8 cellular contexts compared by ENCODE assay signal in the genomic region with DNA sequence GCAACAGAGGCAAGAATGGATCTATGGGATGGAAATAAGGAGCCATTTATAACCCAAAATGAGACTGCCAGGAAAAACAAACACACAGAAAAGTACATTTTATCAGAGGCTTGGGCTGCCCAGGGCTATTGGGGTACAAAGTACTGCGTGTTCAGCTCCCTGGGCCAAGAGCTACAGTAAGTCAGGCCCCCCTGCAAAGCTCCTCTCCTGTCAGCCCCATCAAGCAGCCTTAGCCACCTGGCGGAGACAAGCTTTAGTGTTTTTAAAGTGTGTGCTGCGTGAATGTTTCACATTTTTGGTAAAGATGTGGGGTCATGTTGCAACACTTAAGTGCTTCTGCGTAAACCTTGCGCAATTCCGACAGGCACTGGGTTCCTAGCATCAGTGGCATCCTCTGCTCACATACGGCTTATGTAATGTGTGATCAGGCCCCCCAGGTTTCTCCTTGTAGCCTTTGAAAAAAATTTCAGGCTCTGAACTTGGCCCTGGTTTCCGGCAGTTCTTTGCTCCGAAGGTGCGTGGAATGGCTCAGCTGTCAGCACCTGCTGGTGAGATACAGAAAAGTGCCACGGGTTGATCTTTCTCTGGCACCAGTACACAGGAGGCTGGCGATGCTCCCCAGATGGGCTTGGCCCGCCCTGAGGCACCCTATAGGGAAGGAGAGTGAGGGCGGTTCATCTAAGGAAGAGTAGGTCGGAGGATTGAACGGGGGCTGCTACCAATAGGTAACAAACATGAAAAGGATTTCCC.
DNase-seq lines count a peak whose midpoint lies in the region; ATAC-seq and TF ChIP-seq lines count a peak whose summit lies in the region.

No MANE protein-coding gene starts in this region.

- H3K27ac ChIP-seq in thymus (ENCODE audit: low read depth) (peak overlapping the region; percentile 2), neuronal stem cell (replicated peaks; ENCODE audit: low read length) (no peak overlapping the region)

- no peaks in the 10 kb centered on the region for H3K36me3 ChIP-seq in thymus (ENCODE audit: control insufficient read depth, insufficient read depth)
- no peaks in the 10 kb centered on the region for H3K36me3 ChIP-seq in neuronal stem cell (replicated peaks in 1 of 2; ENCODE audit: control insufficient read depth in 2 of 2, insufficient read depth in 2 of 2, low read length in 2 of 2)

- H3K27ac Mint-ChIP-seq in WTC11, result no peak overlapping the region
- no peak overlapping the region for H3K27ac Mint-ChIP-seq in stimulated activated memory B cell treated with anti-CD40 and anti-IgM and Interleukin-4, amounts not matched to agents 10 μg/mL and 1 μg/mL and 100 μg/mL, for 72 hours
- H3K27ac Mint-ChIP-seq in activated CD4-positive, alpha-beta T cell treated with anti-CD3 and anti-CD28 coated beads, Interleukin-2, amount 10 ng/mL, durations not matched to agents 7 days and 5 days, result no peak overlapping the region

- H2AK5ac ChIP-seq in neuronal stem cell (ENCODE audit: low read depth, low read length), result no peak overlapping the region

- no peak overlapping the region for H2BK120ac ChIP-seq in neuronal stem cell (ENCODE audit: low read depth, low read length)

- no peak overlapping the region for H3K23ac ChIP-seq in neuronal stem cell (ENCODE audit: low read depth, low read length, poor library complexity)

- H3K18ac ChIP-seq in neuronal stem cell (ENCODE audit: low read length), result no peak overlapping the region

- peak; percentile 81 for ATAC-seq in WTC11
- ATAC-seq in stimulated activated memory B cell treated with anti-CD40 and anti-IgM and Interleukin-4, amounts not matched to agents 10 μg/mL and 1 μg/mL and 100 μg/mL, for 72 hours, result no peak

- H3K4me1 Mint-ChIP-seq in WTC11, result peaks cover 5% of the 10 kb centered on the region
- peaks cover 17% of the 10 kb centered on the region for H3K4me1 Mint-ChIP-seq in stimulated activated memory B cell treated with anti-CD40 and anti-IgM and Interleukin-4, amounts not matched to agents 10 μg/mL and 1 μg/mL and 100 μg/mL, for 72 hours
- no peaks in the 10 kb centered on the region for H3K4me1 Mint-ChIP-seq in activated CD4-positive, alpha-beta T cell treated with anti-CD3 and anti-CD28 coated beads, Interleukin-2, amount 10 ng/mL, durations not matched to agents 7 days and 5 days

- H2BK15ac ChIP-seq in neuronal stem cell (ENCODE audit: low read length), result no peak overlapping the region

- no peak overlapping the region for H3K14ac ChIP-seq in neuronal stem cell (ENCODE audit: low read length)

- no peak overlapping the region for H4K91ac ChIP-seq in neuronal stem cell (ENCODE audit: low read depth, low read length, poor library complexity)

- 93% methylated on average over 16 of the region's 16 CpGs for WGBS in thymus
- WGBS in neuronal stem cell (ENCODE audit: extremely low coverage in 2 of 2, insufficient read length in 2 of 2, insufficient replicate concordance in 1 of 2), 2 donors, result no CpG with 5 or more reads among the region's 16 CpGs

- H3K4me1 ChIP-seq in thymus (ENCODE audit: control insufficient read depth, insufficient read depth, low read length) (no peaks in the 10 kb centered on the region), neuronal stem cell (ENCODE audit: control insufficient read depth in 2 of 2, insufficient read depth in 1 of 2, low read depth in 1 of 2, low read length in 2 of 2) (no peaks in the 10 kb centered on the region)

- CTCF ChIA-PET in WTC11 (lab: Charles Lee), result interaction anchor here (0.6 to 1.2 kb wide), 7 partner anchors 29 to 975 kb away, joined by 3 to 7 read pairs (median 3); no protein-coding TSS in a partner anchor
- CTCF ChIA-PET in activated CD4-positive, alpha-beta T cell treated with anti-CD3 and anti-CD28 coated beads, Interleukin-2, amount 10 ng/mL, durations not matched to agents 7 days and 5 days (lab: Charles Lee), result no interaction called here

- DNase-seq in LHCN-M2 (ENCODE audit: low read depth) (peak; percentile 65), WTC11 (ENCODE audit: low spot score) (peak; percentile 22), iris pigment epithelial cell (ENCODE audit: low read depth) (peak; percentile 99), dermis blood vessel endothelial cell (no peak), neuronal stem cell (ENCODE audit: low spot score) (no peak)
- no peak for DNase-seq in activated CD4-positive, alpha-beta T cell treated with anti-CD3 and anti-CD28 coated beads, Interleukin-2, amount 10 ng/mL, durations not matched to agents 7 days and 5 days

- H3K4me2 ChIP-seq in neuronal stem cell (ENCODE audit: insufficient read depth, low read length, poor library complexity, severe bottlenecking), result no peak overlapping the region

- no peak; the same call in 1 of the 2 replicates for TF ChIP-seq CTCF in WTC11 (IDR thresholded peaks at IDR 0.05)

- no peaks in the 10 kb centered on the region for H3K9me3 ChIP-seq in thymus (ENCODE audit: control insufficient read depth)
- H3K9me3 ChIP-seq in neuronal stem cell (replicated peaks in 1 of 2; ENCODE audit: control insufficient read depth in 2 of 2, insufficient read depth in 1 of 2, low read depth in 1 of 2, low read length in 2 of 2), result no peaks in the 10 kb centered on the region

- H3K4me3 ChIP-seq in thymus (ENCODE audit: low read length), result no peak overlapping the region
- no peak overlapping the region for H3K4me3 ChIP-seq in neuronal stem cell (ENCODE audit: low read length in 2 of 2)

- H3K9ac ChIP-seq in neuronal stem cell (ENCODE audit: low read depth, low read length, poor library complexity), result no peak overlapping the region

- no peak overlapping the region for H2AFZ ChIP-seq in neuronal stem cell (ENCODE audit: low read length)

- H3K4ac ChIP-seq in neuronal stem cell (ENCODE audit: low read length), result no peak overlapping the region

- H3K27me3 Mint-ChIP-seq in WTC11 (ENCODE audit: low read depth), result no peaks in the 10 kb centered on the region
- H3K27me3 Mint-ChIP-seq in stimulated activated memory B cell treated with anti-CD40 and anti-IgM and Interleukin-4, amounts not matched to agents 10 μg/mL and 1 μg/mL and 100 μg/mL, for 72 hours, result no peaks in the 10 kb centered on the region
- no peaks in the 10 kb centered on the region for H3K27me3 Mint-ChIP-seq in activated CD4-positive, alpha-beta T cell treated with anti-CD3 and anti-CD28 coated beads, Interleukin-2, amount 10 ng/mL, durations not matched to agents 7 days and 5 days

- H2BK5ac ChIP-seq in neuronal stem cell (ENCODE audit: low read length), result no peak overlapping the region

- no peak overlapping the region for H3K4me3 Mint-ChIP-seq in WTC11
- no peak overlapping the region for H3K4me3 Mint-ChIP-seq in stimulated activated memory B cell treated with anti-CD40 and anti-IgM and Interleukin-4, amounts not matched to agents 10 μg/mL and 1 μg/mL and 100 μg/mL, for 72 hours
- H3K4me3 Mint-ChIP-seq in activated CD4-positive, alpha-beta T cell treated with anti-CD3 and anti-CD28 coated beads, Interleukin-2, amount 10 ng/mL, durations not matched to agents 7 days and 5 days, result no peak overlapping the region

- no peak overlapping the region for H2BK12ac ChIP-seq in neuronal stem cell (ENCODE audit: low read length)

- H3K27me3 ChIP-seq in thymus (ENCODE audit: control insufficient read depth, insufficient read depth), result no peaks in the 10 kb centered on the region
- no peaks in the 10 kb centered on the region for H3K27me3 ChIP-seq in neuronal stem cell (ENCODE audit: control insufficient read depth in 3 of 3, insufficient read depth in 3 of 3, low read depth in 1 of 3, low read length in 3 of 3)

- H4K8ac ChIP-seq in neuronal stem cell (ENCODE audit: low read depth, low read length), result no peak overlapping the region

- POLR2A ChIA-PET in WTC11 (lab: Charles Lee), result no interaction called here
- POLR2A ChIA-PET in activated CD4-positive, alpha-beta T cell treated with anti-CD3 and anti-CD28 coated beads, Interleukin-2, amount 10 ng/mL, durations not matched to agents 7 days and 5 days (lab: Charles Lee), result no interaction called here

- no peaks in the 10 kb centered on the region for H3K79me1 ChIP-seq in neuronal stem cell (ENCODE audit: low read depth, low read length)

- no peaks in the 10 kb centered on the region; the same call in 1 of the 2 replicates for H3K9me3 Mint-ChIP-seq in WTC11
- H3K9me3 Mint-ChIP-seq in stimulated activated memory B cell treated with anti-CD40 and anti-IgM and Interleukin-4, amounts not matched to agents 10 μg/mL and 1 μg/mL and 100 μg/mL, for 72 hours, result no peaks in the 10 kb centered on the region
- H3K9me3 Mint-ChIP-seq in activated CD4-positive, alpha-beta T cell treated with anti-CD3 and anti-CD28 coated beads, Interleukin-2, amount 10 ng/mL, durations not matched to agents 7 days and 5 days, result peaks cover 2% of the 10 kb centered on the region

- H3K36me3 Mint-ChIP-seq in WTC11, result no peaks in the 10 kb centered on the region
- no peaks in the 10 kb centered on the region for H3K36me3 Mint-ChIP-seq in stimulated activated memory B cell treated with anti-CD40 and anti-IgM and Interleukin-4, amounts not matched to agents 10 μg/mL and 1 μg/mL and 100 μg/mL, for 72 hours
- no peaks in the 10 kb centered on the region for H3K36me3 Mint-ChIP-seq in activated CD4-positive, alpha-beta T cell treated with anti-CD3 and anti-CD28 coated beads, Interleukin-2, amount 10 ng/mL, durations not matched to agents 7 days and 5 days (ENCODE audit: low read depth)

TF ChIP-seq in WTC11, 78 proteins besides CTCF, POLR2A, EP300 and RAD21:
- peak; percentile 97 for TF ChIP-seq GABPB1 (CRISPR knock-in tag; IDR thresholded peaks at IDR 0.05)
- TF ChIP-seq TEAD4 (CRISPR knock-in tag; IDR thresholded peaks at IDR 0.05), result no peak

Comparison
In these comparisons a context has a peak if more than half of its experiments do, and no peak if none do; other contexts are left out.
1. DNase-seq: peak in LHCN-M2 (single experiment), WTC11 (single experiment) and iris pigment epithelial cell (single experiment); none in dermis blood vessel endothelial cell (single experiment), neuronal stem cell (single experiment) and activated CD4-positive, alpha-beta T cell treated with anti-CD3 and anti-CD28 coated beads, Interleukin-2, amount 10 ng/mL, durations not matched to agents 7 days and 5 days (single experiment).